In the genomic region with DNA sequence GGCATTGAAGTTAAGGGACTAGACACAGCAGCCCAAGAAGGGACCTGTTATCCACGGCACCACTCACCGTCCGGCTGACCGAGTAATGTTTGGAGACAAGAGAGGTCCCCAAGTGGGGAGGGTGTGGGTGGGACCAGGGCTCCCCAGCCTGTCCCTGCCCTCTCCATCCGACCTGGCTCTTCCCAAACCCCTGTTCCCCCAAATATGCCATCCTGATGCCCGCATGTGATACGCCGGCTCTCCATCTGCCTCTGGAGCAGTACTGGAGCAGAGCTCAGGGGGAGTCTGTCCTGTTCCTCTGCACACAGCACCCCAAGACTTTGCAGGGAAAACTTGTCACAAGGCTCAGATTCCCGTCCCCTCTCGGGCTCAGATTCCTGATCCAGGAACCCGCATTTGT, we compare ENCODE assay signal across 18 cellular contexts. TPM values are rescaled to one million over a fixed set of nuclear protein-coding genes. Genes with fewer than 3 reads are reported as not detected.
DNase-seq lines count a peak whose midpoint lies in the region; ATAC-seq and TF ChIP-seq lines count a peak whose summit lies in the region.
"Had no signal": no experiment of that assay in that cellular context is flagged by ENCODE, and none has a peak within 500 bp of the region (broad histone marks: within the 10 kb centered on the region; RNA-seq: fewer than 3 reads in every experiment).

No MANE protein-coding gene starts in this region.

- no peak overlapping the region; a peak in 1 of 5 replicates for H3K4me3 Mint-ChIP-seq in H9
- H3K4me3 Mint-ChIP-seq in naive thymus-derived CD8-positive, alpha-beta T cell, result no peak overlapping the region
- H3K4me3 Mint-ChIP-seq: CD8-positive, alpha-beta memory T cell had no signal

- no peak overlapping the region for H3K23ac ChIP-seq in H9 (ENCODE audit: insufficient read length, low read depth, low read length)

- H4K5ac ChIP-seq in H9 (ENCODE audit: insufficient read length, low read depth, low read length), result no peak overlapping the region

- H3K14ac ChIP-seq in H9 (ENCODE audit: insufficient read depth, low read length), result no peak overlapping the region

- H3K9me3 Mint-ChIP-seq in H9, result peaks cover 4 to 7% of the 10 kb centered on the region in 2 experiments; a peak in 4 of 5 replicates
- H3K9me3 Mint-ChIP-seq in naive thymus-derived CD8-positive, alpha-beta T cell, result peaks cover 0 to 5% (median 0%) of the 10 kb centered on the region in 9 donors
- H3K9me3 Mint-ChIP-seq: CD8-positive, alpha-beta memory T cell had no signal

- H3T11ph ChIP-seq in H9 (ENCODE audit: low read length), result no peak overlapping the region

- H3K27me3 ChIP-seq in H9 (ENCODE audit: insufficient read depth, low read length) (no peaks in the 10 kb centered on the region; the same call in 1 of the 2 replicates), stomach (peaks cover 4 to 62% (median 22%) of the 10 kb centered on the region in 3 donors)

- H3K4me1 ChIP-seq in H9 (ENCODE audit: insufficient read depth, low read length) (no peaks in the 10 kb centered on the region), stomach (peaks cover 9 to 15% (median 10%) of the 10 kb centered on the region in 4 donors)

- no peak overlapping the region for H4K8ac ChIP-seq in H9 (replicated peaks; ENCODE audit: insufficient read length, low read depth, low read length)

- no peak overlapping the region for H3K27ac Mint-ChIP-seq in H9
- H3K27ac Mint-ChIP-seq in naive thymus-derived CD8-positive, alpha-beta T cell, result peak overlapping the region in 1 of 10 donors; percentile 9
- H3K27ac Mint-ChIP-seq: CD4-positive, CD25-positive, alpha-beta regulatory T cell; CD8-positive, alpha-beta memory T cell had no signal

- intact Hi-C loops in stomach (cut with DNase I; ENCODE audit: low total_unique reads), result loop anchor here (10.0 kb wide), 1 partner anchor 58 kb away; a partner anchor contains a TSS

- H3K79me1 ChIP-seq in H9 (ENCODE audit: insufficient read depth, low read depth, low read length, poor library complexity, severe bottlenecking), result no peaks in the 10 kb centered on the region

- peaks cover 0 to 4% (median 0%) of the 10 kb centered on the region in 3 experiments; a peak in 2 of 7 replicates for H3K36me3 Mint-ChIP-seq in H9 (ENCODE audit: insufficient read depth in 1 of 3, low read depth in 3 of 3)
- H3K36me3 Mint-ChIP-seq in naive thymus-derived CD8-positive, alpha-beta T cell, result no peaks in the 10 kb centered on the region
- H3K36me3 Mint-ChIP-seq: CD4-positive, CD25-positive, alpha-beta regulatory T cell; CD8-positive, alpha-beta memory T cell had no signal

- H3K23me2 ChIP-seq in H9 (ENCODE audit: insufficient read length, low read depth, low read length, poor library complexity, severe bottlenecking), result no peaks in the 10 kb centered on the region

- H2BK20ac ChIP-seq in H9 (ENCODE audit: low read depth, low read length, poor library complexity, severe bottlenecking), result no peak overlapping the region

- H2BK120ac ChIP-seq in H9 (ENCODE audit: low read depth, low read length, poor library complexity, severe bottlenecking), result no peak overlapping the region

- no peak overlapping the region for H2AFZ ChIP-seq in H9 (ENCODE audit: low read length)

- no peaks in the 10 kb centered on the region for H3K9me3 ChIP-seq in H9 (ENCODE audit: control insufficient read depth, low read depth, low read length)
- H3K9me3 ChIP-seq in stomach, result no peaks in the 10 kb centered on the region
- H3K9me3 ChIP-seq: BLaER1 treated with 17β-estradiol and CSF1 and Interleukin-3, amounts not matched to agents 10 nM and 100 nM; HAP-1 had no signal

- H3K27ac ChIP-seq in H9 (ENCODE audit: insufficient read length, low read depth, low read length) (no peak overlapping the region), stomach (no peak overlapping the region)
- H3K27ac ChIP-seq: BLaER1 treated with 17β-estradiol and CSF1 and Interleukin-3, amounts not matched to agents 10 nM and 100 nM had no signal

- POLR2A ChIA-PET in naive thymus-derived CD8-positive, alpha-beta T cell (lab: Charles Lee), result interaction anchor here (0.6 kb wide), 1 partner anchor 57 kb away, joined by 4 read pairs; no protein-coding TSS in a partner anchor

- no peak overlapping the region for H3K4me2 ChIP-seq in H9 (ENCODE audit: insufficient read depth, insufficient read length, low read length)

- no peak overlapping the region for H2AK5ac ChIP-seq in H9 (ENCODE audit: insufficient read length, low read length)

- H3K36me3 ChIP-seq in stomach, result no peaks in the 10 kb centered on the region
- H3K36me3 ChIP-seq: BLaER1 treated with 17β-estradiol and CSF1 and Interleukin-3, amounts not matched to agents 10 nM and 100 nM; HAP-1 had no signal

- H2BK12ac ChIP-seq in H9 (ENCODE audit: insufficient read length, low read depth, low read length), result no peak overlapping the region

- no peak overlapping the region for H4K91ac ChIP-seq in H9 (ENCODE audit: insufficient read length, low read depth, low read length)

- no peak overlapping the region for H3K9ac ChIP-seq in H9 (ENCODE audit: extremely low read depth, insufficient read length, low read length)
- H3K9ac ChIP-seq: BLaER1 treated with 17β-estradiol and CSF1 and Interleukin-3, amounts not matched to agents 10 nM and 100 nM had no signal

- WGBS in H9 (ENCODE audit: extremely low coverage, insufficient read length, low lambda C conversion rate), result no CpG with 5 or more reads among the region's 11 CpGs
- WGBS in stomach, 5 donors, result 82 to 88% (median 83%) methylated on average over 10 to 11 of the region's 11 CpGs

- no peak overlapping the region for H3K4me3 ChIP-seq in stomach
- H3K4me3 ChIP-seq: BLaER1 treated with 17β-estradiol and CSF1 and Interleukin-3, amounts not matched to agents 10 nM and 100 nM; GM12878 had no signal

- no peak overlapping the region for H2BK5ac ChIP-seq in H9 (ENCODE audit: insufficient read length, low read length)

- no peak for ATAC-seq in left lobe of liver
- ATAC-seq in naive thymus-derived CD8-positive, alpha-beta T cell, result no peak

- peaks cover 56% of the 10 kb centered on the region for H3K27me3 Mint-ChIP-seq in H9 (ENCODE audit: low read depth)
- H3K27me3 Mint-ChIP-seq in naive thymus-derived CD8-positive, alpha-beta T cell, result peaks cover 19 to 57% (median 25%) of the 10 kb centered on the region in 5 donors

- H3K56ac ChIP-seq in H9 (ENCODE audit: insufficient read length, low read depth, low read length), result no peak overlapping the region

- no peak for TF ChIP-seq POLR2A in stomach (IDR thresholded peaks at IDR 0.05)

- no peak overlapping the region for H2BK15ac ChIP-seq in H9 (ENCODE audit: low read depth, low read length)

- TF ChIP-seq CTCF in H9 (conservative IDR thresholded peaks at IDR 0.05), result no peak
- no peak for TF ChIP-seq CTCF in stomach (IDR thresholded peaks at IDR 0.05)

- TF ChIP-seq EP300 in stomach (IDR thresholded peaks at IDR 0.05), result no peak

- no peak overlapping the region for H3K4ac ChIP-seq in H9 (ENCODE audit: low read depth, low read length)

- peaks cover 8 to 11% of the 10 kb centered on the region in 2 experiments for H3K4me1 Mint-ChIP-seq in H9
- H3K4me1 Mint-ChIP-seq in naive thymus-derived CD8-positive, alpha-beta T cell, result peaks cover 5 to 15% (median 11%) of the 10 kb centered on the region in 4 donors

- H4K20me1 ChIP-seq in H9 (ENCODE audit: control insufficient read depth, insufficient read depth, insufficient read length), result no peaks in the 10 kb centered on the region

- H3K18ac ChIP-seq in H9 (ENCODE audit: insufficient read length, low read depth, low read length), result no peak overlapping the region

- peak; percentile 30 for DNase-seq in DMS53 (lab: John Stamatoyannopoulos, UW)
- DNase-seq in DMS53 treated with DMSO at 0.1 percent for 48 hours (lab: John Stamatoyannopoulos, UW; ENCODE audit: unreplicated experiment), result no peak
- peak; percentile 23 for DNase-seq in H9
- DNase-seq in left lobe of liver (ENCODE audit: low spot score), result peak; percentile 33
- no peak for DNase-seq in activated naive CD4-positive, alpha-beta T cell treated with anti-CD3 and anti-CD28 coated beads, Interleukin-2, amount 50 U/mL, for 16 hours
- no peak for DNase-seq in stomach
- no peak for DNase-seq in naive thymus-derived CD8-positive, alpha-beta T cell
- DNase-seq: 8988T; CD4-positive, CD25-positive, alpha-beta regulatory T cell; CD8-positive, alpha-beta memory T cell; COR-L47; DMS153; DND-41; EL; GOT3 had no signal

- no peaks in the 10 kb centered on the region for H3K79me2 ChIP-seq in H9 (ENCODE audit: insufficient read depth, low read length)

RNA-seq across cellular contexts. Expression of a gene that starts 39.1 kb away (rescaled TPM):
- total RNA-seq in H9 (2021) (45.8 and 48.5 TPM in 2 replicates), left lobe of liver (19.0 TPM), stomach (100 to 1,000 TPM in 1 of 5 donors, 10 to 100 TPM in 4; 16.3 to 121 (median 40.0) TPM)
- 10 to 100 TPM; 22.2 to 31.6 (median 26.5) TPM for polyA plus RNA-seq in stomach
- total RNA-seq in naive thymus-derived CD8-positive, alpha-beta T cell, result 100 to 1,000 TPM in 1 of 2 experiments, 10 to 100 TPM in 1; 95.8 to 109 TPM
- polyA plus RNA-seq in naive thymus-derived CD8-positive, alpha-beta T cell, result 10 to 100 TPM; 66.1 to 70.7 (median 68.8) TPM

RNA-seq across cellular contexts. Expression of a gene that starts 54.0 kb away (rescaled TPM):
- total RNA-seq in H9 (2021) (4.7 and 5.0 TPM in 2 replicates), left lobe of liver (2.2 TPM), stomach (100 to 1,000 TPM in 1 of 5 donors, 10 to 100 TPM in 4; 11.6 to 105 (median 22.5) TPM)
- polyA plus RNA-seq in stomach, result 10 to 100 TPM; 27.4 to 43.5 (median 38.6) TPM
- 10 to 100 TPM in 1 of 2 experiments, 1 to 10 TPM in 1; 9.7 to 11.8 TPM for total RNA-seq in naive thymus-derived CD8-positive, alpha-beta T cell
- polyA plus RNA-seq in naive thymus-derived CD8-positive, alpha-beta T cell, result 10 to 100 TPM in 2 of 3 donors, 1 to 10 TPM in 1; 9.8 to 18.6 (median 15.6) TPM

Comparison
In these comparisons a context has a peak if more than half of its experiments do, and no peak if none do; other contexts are left out.
1. DNase-seq: peak in DMS53 (single experiment), H9 (single experiment) and left lobe of liver (single experiment); none in DMS53 treated with DMSO at 0.1 percent for 48 hours (single experiment), activated naive CD4-positive, alpha-beta T cell treated with anti-CD3 and anti-CD28 coated beads, Interleukin-2, amount 50 U/mL, for 16 hours (single experiment), stomach (single experiment) and naive thymus-derived CD8-positive, alpha-beta T cell (0 of 10).